In the genomic region with DNA sequence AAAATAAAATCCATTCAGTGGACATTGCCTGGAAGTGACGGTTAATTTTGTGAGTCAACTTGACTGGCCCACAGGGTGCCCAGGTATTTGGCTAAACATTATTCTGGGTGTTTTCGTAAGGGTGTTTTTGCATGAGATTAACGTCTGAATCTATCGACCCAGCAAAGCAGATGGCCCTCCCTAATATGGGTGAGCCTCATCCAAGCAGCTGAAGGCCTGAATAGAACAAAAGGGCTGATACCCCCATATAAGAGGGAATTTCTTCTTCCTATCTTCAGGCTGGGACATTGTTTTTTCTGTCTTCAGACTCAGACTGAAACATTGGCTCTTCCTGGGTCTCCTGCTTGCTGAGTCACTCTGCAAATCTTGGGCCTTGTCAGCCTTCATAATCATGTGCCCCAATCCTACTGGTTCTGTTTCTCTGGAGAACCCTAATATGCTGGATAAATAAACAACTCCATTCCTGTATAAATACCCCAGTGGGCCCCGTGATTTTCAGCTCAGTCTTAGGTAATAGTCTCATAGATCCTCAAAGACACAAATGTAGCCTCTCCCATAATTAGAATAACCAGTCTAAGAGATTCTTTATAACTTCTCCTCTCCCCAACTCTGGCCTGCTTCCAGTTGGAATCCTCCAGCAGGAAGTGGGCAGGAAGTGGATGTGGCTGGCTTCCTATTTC, we compare ENCODE assay signal across 1 cellular context.
TF ChIP-seq lines count a peak whose summit lies in the region.

No MANE protein-coding gene starts in this region.

TF ChIP-seq in K562, 482 proteins besides CTCF, POLR2A, EP300 and RAD21 (continued from another document):
- TF ChIP-seq ZNF592 (IDR thresholded peaks at IDR 0.05), result peak; percentile 69
- no peak for TF ChIP-seq SMAD4 (CRISPR knock-in tag; conservative IDR thresholded peaks at IDR 0.05)
- no peak for TF ChIP-seq ZNF146 (CRISPR knock-in tag; IDR thresholded peaks at IDR 0.05; ENCODE audit: unreplicated experiment)
- peak; percentile 56 for TF ChIP-seq FOSL1 (tag; conservative IDR thresholded peaks at IDR 0.05)
- no peak for TF ChIP-seq CREB1 (IDR thresholded peaks at IDR 0.05)
- no peak for TF ChIP-seq CREB1 (CRISPR knock-in tag; IDR thresholded peaks at IDR 0.05)
- TF ChIP-seq PRDM10 (IDR thresholded peaks at IDR 0.05; ENCODE audit: partially characterized antibody), result peak; percentile 4
- TF ChIP-seq NFE2 (IDR thresholded peaks at IDR 0.05; ENCODE audit: low read depth), result peak; percentile 81
- 0 out of 2 replicates have a peak, but pooled peaks have one; percentile 29 for TF ChIP-seq ZNF589 (CRISPR knock-in tag; IDR thresholded peaks at IDR 0.05; ENCODE audit: low read depth)
- no peak for TF ChIP-seq CHD2 (IDR thresholded peaks at IDR 0.05; ENCODE audit: low read depth, low read length)
- no peak for TF ChIP-seq BMI1 (IDR thresholded peaks at IDR 0.05; ENCODE audit: low read length)
- TF ChIP-seq NR2C1 (IDR thresholded peaks at IDR 0.05), result no peak
- no peak for TF ChIP-seq NR2C1 (tag; IDR thresholded peaks at IDR 0.05)
- TF ChIP-seq C11orf30 (IDR thresholded peaks at IDR 0.05; ENCODE audit: low read depth), result peak; percentile 69
- TF ChIP-seq GMEB1 (CRISPR knock-in tag; IDR thresholded peaks at IDR 0.05), result no peak
- TF ChIP-seq FOXA1 (IDR thresholded peaks at IDR 0.05; ENCODE audit: borderline replicate concordance), result no peak
